14 cellular contexts compared by ENCODE assay signal in genomic region chr3:114405202-114405601, GRCh38.
DNase-seq lines count a peak whose midpoint lies in the region; ATAC-seq and TF ChIP-seq lines count a peak whose summit lies in the region.
"Had no signal": no experiment of that assay in that cellular context is flagged by ENCODE, and none has a peak within 500 bp of the region (broad histone marks: within the 10 kb centered on the region; RNA-seq: fewer than 3 reads in every experiment).

No MANE protein-coding gene starts in this region.

- H3K9me3 ChIP-seq in cardiac muscle cell (ENCODE audit: low read depth): no peaks in the 10 kb centered on the region
- H3K9me3 ChIP-seq: mucosa of descending colon, Peyer's patch, right lobe of liver had no signal

- no peaks in the 10 kb centered on the region for H3K36me3 ChIP-seq in cardiac muscle cell
- H3K36me3 ChIP-seq: Peyer's patch, right lobe of liver had no signal

- peaks cover 42% of the 10 kb centered on the region for H3K4me1 ChIP-seq in cardiac muscle cell (ENCODE audit: low read depth)
- H3K4me1 ChIP-seq: Peyer's patch had no signal

- H3K4me3 ChIP-seq in cardiac muscle cell: no peak overlapping the region
- H3K4me3 ChIP-seq: mucosa of descending colon, Peyer's patch, right lobe of liver had no signal

- H3K27me3 ChIP-seq in cardiac muscle cell: no peaks in the 10 kb centered on the region
- H3K27me3 ChIP-seq: Peyer's patch, right lobe of liver had no signal

- H3K36me3 Mint-ChIP-seq in IgD-negative memory B cell: peaks cover 10% of the 10 kb centered on the region

- TF ChIP-seq CTCF in cardiac muscle cell (IDR thresholded peaks at IDR 0.05; ENCODE audit: low read depth, low read length): no peak

- no peaks in the 10 kb centered on the region for H3K9me3 Mint-ChIP-seq in IgD-negative memory B cell

- no peaks in the 10 kb centered on the region for H3K27me3 Mint-ChIP-seq in IgD-negative memory B cell

- ATAC-seq in Right ventricle myocardium superior (ENCODE audit: poor library complexity) (no peak), HG02623 (IDR thresholded peaks at IDR 0.05; ENCODE audit: unreplicated experiment) (peak; percentile 77)
- ATAC-seq: mucosa of descending colon, right lobe of liver had no signal

- peak overlapping the region; percentile 42 for H3K27ac ChIP-seq in cardiac muscle cell
- peak overlapping the region; percentile 49 for H3K27ac ChIP-seq in substantia nigra (ENCODE audit: low read depth, low read length, poor library complexity, severe bottlenecking)
- H3K27ac ChIP-seq: right lobe of liver had no signal

- DNase-seq in cardiac muscle cell (ENCODE audit: low read depth in 1 of 2, low spot score in 1 of 2): no peak
- DNase-seq in Right ventricle myocardium superior: no peak
- no peak for DNase-seq in substantia nigra (lab: John Stamatoyannopoulos, UW)
- DNase-seq in stimulated activated CD4-positive, alpha-beta T cell treated with anti-CD3 and anti-CD28 coated beads, Interleukin-12 subunit alpha, Interleukin-12 subunit beta, amount 100 ng/mL, for 4 hours: no peak
- no peak for DNase-seq in COLO829 (ENCODE audit: low spot score)
- DNase-seq in activated CD8-positive, alpha-beta memory T cell treated with anti-CD3 and anti-CD28 coated beads, Interleukin-2, amount 50 U/mL, for 48 hours: no peak
- DNase-seq: anterior cingulate cortex, GDM1, mucosa of descending colon, NCI-H2107, Peyer's patch, right lobe of liver had no signal

- H3K4me1 Mint-ChIP-seq in IgD-negative memory B cell: peaks cover 24 to 26% (median 24%) of the 10 kb centered on the region in 3 donors

- peak overlapping the region in 2 of 3 donors; percentile 36 to 59 for H3K27ac Mint-ChIP-seq in IgD-negative memory B cell

- H3K4me3 Mint-ChIP-seq in IgD-negative memory B cell: no peak overlapping the region

- intact Hi-C loops in Right ventricle myocardium superior (cut with DNase I): no loop called here
